Comparison of ENCODE assay signal across 37 cellular contexts in genomic region chr6:122297010-122297409, GRCh38.
"Had no signal": no experiment of that assay in that cellular context is flagged by ENCODE, and none has a peak within 500 bp of the region (broad histone marks: within the 10 kb centered on the region; RNA-seq: fewer than 3 reads in every experiment).

No MANE protein-coding gene starts in this region.

- H3K9me3 ChIP-seq: adrenal gland, ascending aorta, body of pancreas, breast epithelium had no signal

- H3K4me1 Mint-ChIP-seq: activated naive CD4-positive, alpha-beta T cell treated with anti-CD3 and anti-CD28 coated beads, Interleukin-2, amount 50 U/mL, for 24 hours; activated naive CD8-positive, alpha-beta T cell treated with anti-CD3 and anti-CD28 coated beads for 36 hours; activated naive CD8-positive, alpha-beta T cell treated with anti-CD3 and anti-CD28 coated beads, Interleukin-2, amount 10 ng/mL, durations not matched to agents 7 days and 5 days; activated naive CD8-positive, alpha-beta T cell treated with anti-CD3 and anti-CD28 coated beads, Interleukin-2, amount 50 U/mL, for 24 hours; activated T-helper 17 cell treated with anti-CD3 and anti-CD28 coated beads, Interleukin-2, amount 50 U/mL, for 72 hours; brain; central memory CD8-positive, alpha-beta T cell had no signal

- H3K27ac Mint-ChIP-seq: activated naive CD4-positive, alpha-beta T cell treated with anti-CD3 and anti-CD28 coated beads for 36 hours; activated naive CD4-positive, alpha-beta T cell treated with anti-CD3 and anti-CD28 coated beads, Interleukin-2, amount 50 U/mL, for 24 hours; activated naive CD8-positive, alpha-beta T cell; activated naive CD8-positive, alpha-beta T cell treated with anti-CD3 and anti-CD28 coated beads for 36 hours; activated naive CD8-positive, alpha-beta T cell treated with anti-CD3 and anti-CD28 coated beads, Interleukin-2, amount 10 ng/mL, durations not matched to agents 7 days and 5 days; activated naive CD8-positive, alpha-beta T cell treated with anti-CD3 and anti-CD28 coated beads, Interleukin-2, amount 50 U/mL, for 24 hours; activated T-cell treated with anti-CD3 and anti-CD28 coated beads, Interleukin-2, amount 50 U/mL, for 24 hours; activated T-cell treated with anti-CD3 and anti-CD28 coated beads, Interleukin-2, amount 50 U/mL, for 72 hours; activated T-helper 1 cell treated with anti-CD3 and anti-CD28 coated beads, Interleukin-12 subunit alpha, Interleukin-12 subunit beta, Interleukin-2, Interleukin-4 antibody, amounts not matched to agents 30 ng/mL and 10 ng/mL and 1 ng/mL, durations not matched to agents 14 hours and 24 hours and 36 hours; activated T-helper 17 cell treated with anti-CD3 and anti-CD28 coated beads, Interleukin-2, amount 50 U/mL, for 72 hours; activated T-helper 2 cell treated with anti-CD3 and anti-CD28 coated beads, Interferon-gamma antibody, Interleukin-2, Interleukin-4, amounts not matched to agents 10 μg/mL and 5 μg/mL and 100 μg/mL, durations not matched to agents 14 hours and 24 hours and 36 hours; brain had no signal

- H3K4me3 ChIP-seq: adrenal gland, ascending aorta, body of pancreas, breast epithelium, cardiac muscle cell had no signal

- H3K36me3 ChIP-seq: adrenal gland, ascending aorta, brain microvascular endothelial cell, breast epithelium, cardiac muscle cell had no signal

- H3K36me3 Mint-ChIP-seq: activated naive CD4-positive, alpha-beta T cell treated with anti-CD3 and anti-CD28 coated beads, Interleukin-2, amount 50 U/mL, for 24 hours; activated naive CD8-positive, alpha-beta T cell; activated naive CD8-positive, alpha-beta T cell treated with anti-CD3 and anti-CD28 coated beads for 36 hours; activated naive CD8-positive, alpha-beta T cell treated with anti-CD3 and anti-CD28 coated beads, Interleukin-2, amount 10 ng/mL, durations not matched to agents 7 days and 5 days; brain had no signal

- H3K27me3 ChIP-seq: adrenal gland, ascending aorta, body of pancreas, brain microvascular endothelial cell, breast epithelium, cardiac muscle cell had no signal

- DNase-seq: activated effector memory CD4-positive, alpha-beta T cell treated with anti-CD3 and anti-CD28 coated beads, Interleukin-2, amount 50 U/mL, for 16 hours; activated effector memory CD4-positive, alpha-beta T cell treated with Interleukin-2 at 50 U/mL for 16 hours; activated gamma-delta T cell; activated gamma-delta T cell treated with Interleukin-2 at 50 U/mL for 16 hours; activated naive CD4-positive, alpha-beta T cell; activated naive CD4-positive, alpha-beta T cell treated with anti-CD3 and anti-CD28 coated beads for 36 hours; activated naive CD4-positive, alpha-beta T cell treated with anti-CD3 and anti-CD28 coated beads, Interleukin-2, amount 50 U/mL, for 16 hours; activated naive CD4-positive, alpha-beta T cell treated with Interleukin-2 at 50 U/mL for 16 hours; activated naive CD8-positive, alpha-beta T cell treated with anti-CD3 and anti-CD28 coated beads for 36 hours; activated naive CD8-positive, alpha-beta T cell treated with anti-CD3 and anti-CD28 coated beads, Interleukin-2, amount 10 ng/mL, durations not matched to agents 7 days and 5 days; activated naive CD8-positive, alpha-beta T cell treated with anti-CD3 and anti-CD28 coated beads, Interleukin-2, amount 50 U/mL, for 24 hours; activated T-cell treated with anti-CD3 and anti-CD28 coated beads for 4 hours; activated T-cell treated with anti-CD3 and anti-CD28 coated beads, Interleukin-2, amount 50 U/mL, for 1 hour; activated T-cell treated with anti-CD3 and anti-CD28 coated beads, Interleukin-2, amount 50 U/mL, for 24 hours; activated T-cell treated with anti-CD3 and anti-CD28 coated beads, Interleukin-2, amount 50 U/mL, for 4 hours; activated T-cell treated with anti-CD3 and anti-CD28 coated beads, Interleukin-2, amount 50 U/mL, for 48 hours; activated T-cell treated with anti-CD3 and anti-CD28 coated beads, Interleukin-2, amount 50 U/mL, for 72 hours; adrenal gland; amniotic stem cell; amygdala; anterior cingulate cortex; aorta; body of pancreas; brain microvascular endothelial cell; caudate nucleus; central memory CD4-positive, alpha-beta T cell; cerebellar nuclear complex had no signal

- ATAC-seq: activated naive CD8-positive, alpha-beta T cell treated with anti-CD3 and anti-CD28 coated beads, Interleukin-2, amount 50 U/mL, for 24 hours; activated T-cell treated with anti-CD3 and anti-CD28 coated beads, Interleukin-2, amount 50 U/mL, for 4 hours; activated T-cell treated with anti-CD3 and anti-CD28 coated beads, Interleukin-2, amount 50 U/mL, for 72 hours; activated T-helper 17 cell treated with anti-CD3 and anti-CD28 coated beads, Interleukin-2, amount 50 U/mL, for 72 hours; body of pancreas had no signal

- H3K27ac ChIP-seq: adrenal gland, ascending aorta, body of pancreas, brain microvascular endothelial cell, breast epithelium, cardiac muscle cell had no signal

- H3K4me3 Mint-ChIP-seq: activated naive CD4-positive, alpha-beta T cell treated with anti-CD3 and anti-CD28 coated beads for 36 hours; activated naive CD4-positive, alpha-beta T cell treated with anti-CD3 and anti-CD28 coated beads, Interleukin-2, amount 50 U/mL, for 24 hours; activated naive CD8-positive, alpha-beta T cell; activated naive CD8-positive, alpha-beta T cell treated with anti-CD3 and anti-CD28 coated beads for 36 hours; activated naive CD8-positive, alpha-beta T cell treated with anti-CD3 and anti-CD28 coated beads, Interleukin-2, amount 10 ng/mL, durations not matched to agents 7 days and 5 days; activated naive CD8-positive, alpha-beta T cell treated with anti-CD3 and anti-CD28 coated beads, Interleukin-2, amount 50 U/mL, for 24 hours; activated T-cell treated with anti-CD3 and anti-CD28 coated beads, Interleukin-2, amount 50 U/mL, for 24 hours; activated T-cell treated with anti-CD3 and anti-CD28 coated beads, Interleukin-2, amount 50 U/mL, for 4 hours; activated T-cell treated with anti-CD3 and anti-CD28 coated beads, Interleukin-2, amount 50 U/mL, for 72 hours; activated T-helper 1 cell treated with anti-CD3 and anti-CD28 coated beads, Interleukin-12 subunit alpha, Interleukin-12 subunit beta, Interleukin-2, Interleukin-4 antibody, amounts not matched to agents 30 ng/mL and 10 ng/mL and 1 ng/mL, durations not matched to agents 14 hours and 24 hours and 36 hours; activated T-helper 17 cell treated with anti-CD3 and anti-CD28 coated beads, Interleukin-2, amount 50 U/mL, for 72 hours; brain; central memory CD8-positive, alpha-beta T cell had no signal

- H3K27me3 Mint-ChIP-seq: activated naive CD4-positive, alpha-beta T cell treated with anti-CD3 and anti-CD28 coated beads, Interleukin-2, amount 50 U/mL, for 24 hours; central memory CD8-positive, alpha-beta T cell had no signal

- H3K9me3 Mint-ChIP-seq: activated naive CD4-positive, alpha-beta T cell treated with anti-CD3 and anti-CD28 coated beads for 36 hours; activated naive CD4-positive, alpha-beta T cell treated with anti-CD3 and anti-CD28 coated beads, Interleukin-2, amount 50 U/mL, for 24 hours; activated naive CD8-positive, alpha-beta T cell treated with anti-CD3 and anti-CD28 coated beads for 36 hours; activated naive CD8-positive, alpha-beta T cell treated with anti-CD3 and anti-CD28 coated beads, Interleukin-2, amount 10 ng/mL, durations not matched to agents 7 days and 5 days; activated naive CD8-positive, alpha-beta T cell treated with anti-CD3 and anti-CD28 coated beads, Interleukin-2, amount 50 U/mL, for 24 hours; activated T-cell treated with anti-CD3 and anti-CD28 coated beads, Interleukin-2, amount 50 U/mL, for 24 hours; activated T-cell treated with anti-CD3 and anti-CD28 coated beads, Interleukin-2, amount 50 U/mL, for 4 hours; activated T-cell treated with anti-CD3 and anti-CD28 coated beads, Interleukin-2, amount 50 U/mL, for 72 hours; activated T-helper 1 cell treated with anti-CD3 and anti-CD28 coated beads, Interleukin-12 subunit alpha, Interleukin-12 subunit beta, Interleukin-2, Interleukin-4 antibody, amounts not matched to agents 30 ng/mL and 10 ng/mL and 1 ng/mL, durations not matched to agents 14 hours and 24 hours and 36 hours; activated T-helper 17 cell treated with anti-CD3 and anti-CD28 coated beads, Interleukin-2, amount 50 U/mL, for 72 hours; activated T-helper 2 cell treated with anti-CD3 and anti-CD28 coated beads, Interferon-gamma antibody, Interleukin-2, Interleukin-4, amounts not matched to agents 10 μg/mL and 5 μg/mL and 100 μg/mL, durations not matched to agents 14 hours and 24 hours and 36 hours; brain; central memory CD8-positive, alpha-beta T cell had no signal

- H3K4me1 ChIP-seq: adrenal gland, ascending aorta, body of pancreas, breast epithelium had no signal
